11 cellular contexts compared by ENCODE assay signal in the genomic region with DNA sequence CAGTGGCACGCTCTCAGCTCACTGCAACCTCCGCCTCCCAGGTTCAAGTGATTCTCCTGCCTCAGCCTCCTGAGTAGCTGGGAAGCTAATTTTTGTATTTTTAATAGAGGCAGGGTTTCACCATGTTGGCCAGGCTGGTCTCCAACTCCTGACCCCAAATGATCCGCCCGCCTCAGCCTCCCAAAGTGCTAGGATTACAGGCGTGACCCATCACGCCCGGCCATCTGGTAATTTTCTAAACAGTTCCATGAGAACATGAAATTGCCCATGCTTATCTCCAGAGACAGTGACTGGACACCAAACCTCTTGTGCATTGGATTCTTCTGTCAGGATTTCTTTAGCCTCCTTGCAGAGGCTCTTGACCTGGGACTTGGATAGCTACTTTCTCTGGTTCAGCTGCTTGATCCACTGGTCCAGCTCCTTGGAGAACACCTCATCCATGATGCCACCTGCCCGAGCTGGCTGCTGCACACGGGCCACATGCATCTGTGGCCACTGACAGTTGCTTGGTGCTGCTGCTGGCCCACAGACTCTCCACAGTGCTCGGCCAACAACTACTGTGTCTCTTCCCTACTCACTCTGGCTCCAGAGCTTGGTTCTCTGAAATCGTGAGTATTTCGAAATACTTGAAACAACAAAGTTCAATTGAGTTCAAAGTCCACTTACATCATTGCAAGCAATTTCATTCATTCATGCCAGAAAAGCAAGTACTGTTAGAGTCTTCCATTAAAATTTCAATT. TPM values are rescaled to one million over a fixed set of nuclear protein-coding genes. Genes with fewer than 3 reads are reported as not detected.
DNase-seq lines count a peak whose midpoint lies in the region; ATAC-seq and TF ChIP-seq lines count a peak whose summit lies in the region.
"Had no signal": no experiment of that assay in that cellular context is flagged by ENCODE, and none has a peak within 500 bp of the region (broad histone marks: within the 10 kb centered on the region; RNA-seq: fewer than 3 reads in every experiment).

No MANE protein-coding gene starts in this region.

- H3K4me1 ChIP-seq in PC-9 (replicated peaks; ENCODE audit: insufficient read depth), result peaks cover 13% of the 10 kb centered on the region

- BruUV-seq in Calu3 (replicated peaks; lab: Mats Ljungman, UMichigan), result no TSS peak
- no TSS peak for BruUV-seq in PC-9 (replicated peaks; lab: Mats Ljungman, UMichigan)

- ATAC-seq in sciatic nerve, result peak; percentile 97
- ATAC-seq in HG03039 (IDR thresholded peaks at IDR 0.05; ENCODE audit: unreplicated experiment), result no peak
- no peak for ATAC-seq in GM18505 (IDR thresholded peaks at IDR 0.05; ENCODE audit: unreplicated experiment)
- ATAC-seq: SK-N-SH treated with all-trans-retinoic acid at 6 μM for 48 hours had no signal

- peaks cover 8% of the 10 kb centered on the region; the same call in 1 of the 2 replicates for H3F3A ChIP-seq in PC-9 (ENCODE audit: insufficient read depth, low read depth)

- no peaks in the 10 kb centered on the region for H3K27me3 Mint-ChIP-seq in Calu3 (ENCODE audit: unreplicated experiment)

- no peak overlapping the region for H2AFZ ChIP-seq in PC-9

- POLR2A ChIA-PET in PC-9 (lab: Charles Lee; ENCODE audit: unreplicated experiment), result interaction anchor here (0.7 kb wide), 1 partner anchor 952 kb away, joined by 7 read pairs; no protein-coding TSS in a partner anchor

- TF ChIP-seq POLR2A in GM18505 (IDR thresholded peaks at IDR 0.05; ENCODE audit: borderline replicate concordance, extremely low read depth, insufficient read depth, insufficient read length), result no peak

- H3K36me3 ChIP-seq in PC-9 (ENCODE audit: low read depth), result no peaks in the 10 kb centered on the region

- peaks cover 27% of the 10 kb centered on the region for H3K4me1 Mint-ChIP-seq in Calu3 (ENCODE audit: low read depth, unreplicated experiment)

- H3K9me2 ChIP-seq in PC-9 (ENCODE audit: insufficient read depth), result no peaks in the 10 kb centered on the region

- H3K9me3 Mint-ChIP-seq in Calu3 (ENCODE audit: low read depth, unreplicated experiment), result no peaks in the 10 kb centered on the region

- H3K36me3 Mint-ChIP-seq in Calu3 (ENCODE audit: insufficient read depth, unreplicated experiment), result peaks cover 12% of the 10 kb centered on the region

- H4K20me1 ChIP-seq in PC-9 (ENCODE audit: insufficient read depth), result no peaks in the 10 kb centered on the region

- no peaks in the 10 kb centered on the region for H3K9me3 ChIP-seq in PC-9 (ENCODE audit: insufficient read depth, low read depth)

- no peak overlapping the region for H3K27ac ChIP-seq in PC-9

- H3K4me2 ChIP-seq in PC-9, result 0 out of 2 replicates have a peak overlapping the region, but pooled peaks have one; percentile 8

- TF ChIP-seq CTCF in Calu3 (IDR thresholded peaks at IDR 0.05; ENCODE audit: unreplicated experiment) (no peak), PC-9 (conservative IDR thresholded peaks at IDR 0.05) (no peak), fibroblast of the aortic adventitia (IDR thresholded peaks at IDR 0.05; ENCODE audit: insufficient read depth, low read length) (no peak)

- intact Hi-C loops in Calu3 (cut with micrococcal nuclease; ENCODE audit: unreplicated experiment) (no loop called here), PC-9 (cut with micrococcal nuclease; ENCODE audit: unreplicated experiment) (no loop called here), sciatic nerve (cut with DNase I) (no loop called here)

- H3K27me3 ChIP-seq in PC-9 (ENCODE audit: insufficient read depth, low read depth), result no peaks in the 10 kb centered on the region

- peak overlapping the region; percentile 75 for H3K27ac Mint-ChIP-seq in Calu3 (ENCODE audit: unreplicated experiment)

- no peak overlapping the region for H3K4me3 ChIP-seq in PC-9
- no peak overlapping the region for H3K4me3 ChIP-seq in fibroblast of the aortic adventitia (ENCODE audit: low read depth, low read length)

- CTCF ChIA-PET in Calu3 (lab: Charles Lee) (interaction anchor here (0.5 to 1.2 kb wide), 7 partner anchors 9 to 237 kb away, joined by 3 to 6 read pairs (median 4); partner anchors contain the start of gene CITED4), PC-9 (lab: Charles Lee) (interaction anchor here (0.7 kb wide), 2 partner anchors 18 to 22 kb away, joined by 8 to 10 read pairs; no protein-coding TSS in a partner anchor)

- H3K79me2 ChIP-seq in PC-9 (ENCODE audit: low read depth), result no peaks in the 10 kb centered on the region

- peak overlapping the region; percentile 47 for H3K4me3 Mint-ChIP-seq in Calu3 (ENCODE audit: low read depth, unreplicated experiment)

- peak; percentile 23 for DNase-seq in Calu3
- no peak for DNase-seq in PC-9
- DNase-seq in fibroblast of the aortic adventitia (ENCODE audit: low read depth), result peak; percentile 91
- peak; percentile 59 for DNase-seq in sciatic nerve (ENCODE audit: low spot score)
- no peak for DNase-seq in NCI-H1436 treated with DMSO at 0.1 percent for 48 hours (lab: John Stamatoyannopoulos, UW)
- no peak for DNase-seq in cerebellar cortex (ENCODE audit: low spot score)
- DNase-seq: activated T-cell treated with anti-CD3 and anti-CD28 coated beads, Interleukin-2, amount 50 U/mL, for 1 hour; NCI-H187 treated with DMSO at 0.1 percent for 48 hours had no signal

RNA-seq across cellular contexts. Expression of gene CTPS1, which starts 40.0 kb away (rescaled TPM):
- total RNA-seq in Calu3 (2022) (73.2 and 85.9 TPM in 2 replicates), PC-9 (2021) (80.5 and 91.9 TPM in 2 replicates), fibroblast of the aortic adventitia (ENCODE audit: low replicate concordance) (10.7 and 22.9 TPM in 2 replicates), sciatic nerve (23.5 TPM)

Comparison
In these comparisons a context has a peak if more than half of its experiments do, and no peak if none do; other contexts are left out.
1. DNase-seq: peak in Calu3 (single experiment), fibroblast of the aortic adventitia (single experiment) and sciatic nerve (single experiment); none in PC-9 (0 of 2), NCI-H1436 treated with DMSO at 0.1 percent for 48 hours (single experiment) and cerebellar cortex (single experiment).